ENCODE assay signal across 36 cellular contexts in the genomic region with DNA sequence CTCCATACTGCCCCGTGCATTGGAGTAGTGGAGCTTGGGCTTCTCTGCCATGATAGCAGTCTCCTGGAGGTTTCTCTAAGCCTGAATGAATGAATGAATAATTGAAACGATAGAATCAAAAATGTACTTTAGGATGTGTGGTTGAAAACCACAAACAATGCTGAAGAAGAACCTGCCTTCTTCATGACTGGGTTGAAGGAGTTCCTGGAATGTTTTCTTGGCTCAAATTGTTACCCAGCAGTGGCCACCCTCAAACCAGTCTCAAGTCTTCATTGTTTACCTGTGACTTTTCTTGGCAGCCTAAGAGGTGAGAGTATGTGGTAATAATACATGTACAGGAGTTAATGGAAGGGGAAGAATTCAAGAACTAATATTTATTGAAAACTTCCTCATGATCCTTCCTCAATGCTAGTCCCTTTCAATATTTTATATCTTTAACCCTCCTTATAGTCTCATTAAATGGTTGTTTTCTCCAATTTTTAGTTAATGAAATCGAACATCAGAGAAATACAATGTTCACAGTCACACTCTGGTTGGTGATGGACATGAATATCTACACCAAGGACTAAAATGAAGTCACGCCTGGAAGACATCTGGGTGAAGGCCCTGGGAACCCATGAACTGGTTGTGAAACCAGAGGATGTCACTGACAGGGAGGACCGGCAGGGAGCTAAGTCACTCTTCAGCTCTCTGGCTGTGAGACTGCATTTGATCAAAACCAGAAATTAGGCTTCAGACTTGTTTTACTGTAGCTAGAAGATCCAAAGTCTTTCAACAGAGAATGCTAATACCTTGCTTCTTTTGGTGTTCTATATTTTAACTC. TPM values are rescaled to one million over a fixed set of nuclear protein-coding genes. Genes with fewer than 3 reads are reported as not detected.
DNase-seq lines count a peak whose midpoint lies in the region; ATAC-seq, FAIRE-seq and TF ChIP-seq lines count a peak whose summit lies in the region.
"Had no signal": no experiment of that assay in that cellular context is flagged by ENCODE, and none has a peak within 500 bp of the region (broad histone marks: within the 10 kb centered on the region; RNA-seq: fewer than 3 reads in every experiment).

TSS of gene GSTA5 (minus strand) at position 51 of the 823 bp plus-strand sequence.

- DNase-seq in HepG2 (ENCODE audit: low spot score) (no peak), right lobe of liver (no peak), breast epithelium (ENCODE audit: low spot score in 2 of 2) (peak in 1 of 2 donors; percentile 45), kidney tubule cell (ENCODE audit: low spot score) (peak; percentile 84), DMS114 treated with DMSO at 0.1 percent for 48 hours (lab: John Stamatoyannopoulos, UW; ENCODE audit: unreplicated experiment) (no peak), NCI-H526 (lab: John Stamatoyannopoulos, UW) (no peak)
- DNase-seq in activated CD8-positive, alpha-beta memory T cell treated with anti-CD3 and anti-CD28 coated beads, Interleukin-2, amount 10 ng/mL, durations not matched to agents 7 days and 5 days, result no peak
- DNase-seq: 8988T; activated CD4-positive, alpha-beta T cell treated with anti-CD3 and anti-CD28 coated beads for 4 hours; activated CD8-positive, alpha-beta memory T cell treated with anti-CD3 and anti-CD28 coated beads for 24 hours; Caco-2; colonic mucosa; DND-41; effector CD4-positive, alpha-beta T cell; GF-D8; naive thymus-derived CD8-positive, alpha-beta T cell; NCI-H1417 treated with DMSO at 0.1 percent for 48 hours; NCI-H2081; NCI-H345; NCI-H774; RPMI8226; SJCRH30; stimulated activated naive CD4-positive, alpha-beta T cell; T1000; WERI-Rb-1 had no signal

- no peak within 1 kb of the TSS for H3K27ac ChIP-seq in HepG2 (ENCODE audit: extremely low read length, insufficient read depth, low read length)
- no peak within 1 kb of the TSS for H3K27ac ChIP-seq in right lobe of liver
- H3K27ac ChIP-seq in breast epithelium, result peak within 1 kb of the TSS; percentile 29 to 44
- H3K27ac ChIP-seq: C4-2B, cardiac muscle cell, colonic mucosa, KMS-11, SJCRH30, WERI-Rb-1 had no signal

- H3K36me3 ChIP-seq in HepG2 (replicated peaks in 1 of 2; ENCODE audit: control insufficient read depth in 1 of 2, insufficient read depth in 2 of 2, low read length in 2 of 2), result no peaks in the 10 kb centered on the region
- H3K36me3 ChIP-seq in right lobe of liver, result no peaks in the 10 kb centered on the region
- no peaks in the 10 kb centered on the region for H3K36me3 ChIP-seq in breast epithelium
- H3K36me3 ChIP-seq: cardiac muscle cell, colonic mucosa, SJCRH30, WERI-Rb-1 had no signal

- no peak within 1 kb of the TSS for H3K27ac Mint-ChIP-seq in activated CD8-positive, alpha-beta memory T cell treated with anti-CD3 and anti-CD28 coated beads, Interleukin-2, amount 10 ng/mL, durations not matched to agents 7 days and 5 days
- H3K27ac Mint-ChIP-seq: activated naive CD4-positive, alpha-beta T cell treated with anti-CD3 and anti-CD28 coated beads, Interleukin-2, amount 50 U/mL, for 72 hours had no signal

- no peak within 1 kb of the TSS for H3K4me3 ChIP-seq in HepG2 (replicated peaks in 1 of 3; ENCODE audit: insufficient read depth in 1 of 3, low read depth in 2 of 3, low read length in 3 of 3)
- no peak within 1 kb of the TSS for H3K4me3 ChIP-seq in right lobe of liver
- no peak within 1 kb of the TSS for H3K4me3 ChIP-seq in breast epithelium
- H3K4me3 ChIP-seq: cardiac muscle cell, colonic mucosa, SJCRH30 had no signal

- TF ChIP-seq POLR2A in HepG2 (IDR thresholded peaks at IDR 0.05; ENCODE audit: insufficient read depth in 1 of 2, low read depth in 2 of 2, low read length in 2 of 2), result no peak
- TF ChIP-seq POLR2A in right lobe of liver (IDR thresholded peaks at IDR 0.05), result no peak
- no peak for TF ChIP-seq POLR2A in breast epithelium (IDR thresholded peaks at IDR 0.05)

- TF ChIP-seq RAD21 in HepG2 (CRISPR knock-in tag; IDR thresholded peaks at IDR 0.05), result no peak

- TF ChIP-seq EP300 in HepG2 (IDR thresholded peaks at IDR 0.05; ENCODE audit: low read depth in 2 of 2, low read length in 2 of 2), result no peak
- TF ChIP-seq EP300 in HepG2 (CRISPR knock-in tag; IDR thresholded peaks at IDR 0.05; ENCODE audit: borderline replicate concordance), result no peak

- H3K4me1 ChIP-seq in HepG2 (ENCODE audit: insufficient read depth, low read length), result peaks cover 16% of the 10 kb centered on the region
- no peaks in the 10 kb centered on the region for H3K4me1 ChIP-seq in right lobe of liver
- H3K4me1 ChIP-seq in breast epithelium, result no peaks in the 10 kb centered on the region
- H3K4me1 ChIP-seq: Caco-2, colonic mucosa, SJCRH30 had no signal

- H3K4me1 Mint-ChIP-seq in activated CD8-positive, alpha-beta memory T cell treated with anti-CD3 and anti-CD28 coated beads, Interleukin-2, amount 10 ng/mL, durations not matched to agents 7 days and 5 days, result no peaks in the 10 kb centered on the region

- 40% methylated on average over 5 of the region's 5 CpGs for WGBS in HepG2 (ENCODE audit: low lambda C conversion rate)
- WGBS in right lobe of liver (ENCODE audit: insufficient coverage, low coverage, low lambda C conversion rate, missing lambda C conversion rate), result 78% methylated on average over 5 of the region's 5 CpGs

- H3K9me3 ChIP-seq in HepG2 (ENCODE audit: low read length) (no peaks in the 10 kb centered on the region), right lobe of liver (no peaks in the 10 kb centered on the region), breast epithelium (no peaks in the 10 kb centered on the region)
- H3K9me3 ChIP-seq: Caco-2, colonic mucosa, SJCRH30 had no signal

- no peak for FAIRE-seq in HepG2 (lab: Jason Lieb, UNC)

- no peaks in the 10 kb centered on the region for H3K79me2 ChIP-seq in HepG2 (ENCODE audit: insufficient read depth, low read length)

- no peak for TF ChIP-seq CTCF in HepG2 (CRISPR knock-in tag; IDR thresholded peaks at IDR 0.05)
- no peak for TF ChIP-seq CTCF in right lobe of liver (IDR thresholded peaks at IDR 0.05)
- TF ChIP-seq CTCF in breast epithelium (IDR thresholded peaks at IDR 0.05), result no peak

- POLR2A ChIA-PET in HepG2 (lab: Yijun Ruan, JAX), result interaction anchor here (0.6 kb wide), 1 partner anchor 192 kb away, joined by 3 read pairs; no protein-coding TSS in a partner anchor

- no peak within 1 kb of the TSS for H2AFZ ChIP-seq in HepG2 (ENCODE audit: low read length)

- CTCF ChIA-PET in HepG2 (lab: Yijun Ruan, JAX; ENCODE audit: low intra/inter-chr PET ratio, low total read pairs), result no interaction called here
- CTCF ChIA-PET in activated CD8-positive, alpha-beta memory T cell treated with anti-CD3 and anti-CD28 coated beads, Interleukin-2, amount 10 ng/mL, durations not matched to agents 7 days and 5 days (lab: Charles Lee), result no interaction called here

- peaks cover 28% of the 10 kb centered on the region for H3K27me3 Mint-ChIP-seq in activated CD8-positive, alpha-beta memory T cell treated with anti-CD3 and anti-CD28 coated beads, Interleukin-2, amount 10 ng/mL, durations not matched to agents 7 days and 5 days

- peak within 1 kb of the TSS; percentile 97 for H3K4me2 ChIP-seq in HepG2 (ENCODE audit: low read depth, low read length)
- H3K4me2 ChIP-seq: KMS-11 had no signal

- H3K27me3 ChIP-seq in HepG2 (ENCODE audit: control insufficient read depth in 1 of 2, insufficient read depth in 2 of 2, low read length in 2 of 2) (no peaks in the 10 kb centered on the region), right lobe of liver (no peaks in the 10 kb centered on the region), breast epithelium (no peaks in the 10 kb centered on the region)
- H3K27me3 ChIP-seq: cardiac muscle cell, colonic mucosa, SJCRH30 had no signal

- H3K9ac ChIP-seq in HepG2 (ENCODE audit: insufficient read depth, low read depth, low read length), result no peak within 1 kb of the TSS
- H3K9ac ChIP-seq: KMS-11 had no signal

- no TSS peak for BruUV-seq in HepG2 (replicated peaks; lab: Mats Ljungman, UMichigan)

- no peaks in the 10 kb centered on the region for H4K20me1 ChIP-seq in HepG2 (ENCODE audit: insufficient read depth, low read length)

- ATAC-seq in HepG2 (no peak), right lobe of liver (no peak), HG03521 (IDR thresholded peaks at IDR 0.05; ENCODE audit: unreplicated experiment) (no peak)
- no peak for ATAC-seq in activated CD8-positive, alpha-beta memory T cell treated with anti-CD3 and anti-CD28 coated beads, Interleukin-2, amount 10 ng/mL, durations not matched to agents 7 days and 5 days
- ATAC-seq: activated naive CD4-positive, alpha-beta T cell treated with anti-CD3 and anti-CD28 coated beads, Interleukin-2, amount 50 U/mL, for 72 hours; naive thymus-derived CD8-positive, alpha-beta T cell had no signal

- no peak within 1 kb of the TSS for H3K4me3 Mint-ChIP-seq in activated CD8-positive, alpha-beta memory T cell treated with anti-CD3 and anti-CD28 coated beads, Interleukin-2, amount 10 ng/mL, durations not matched to agents 7 days and 5 days
- H3K4me3 Mint-ChIP-seq: naive thymus-derived CD8-positive, alpha-beta T cell had no signal

- intact Hi-C loops in HepG2 (cut with micrococcal nuclease; ENCODE audit: unreplicated experiment), result no loop called here
- intact Hi-C loops in right lobe of liver (cut with DNase I), result no loop called here
- intact Hi-C loops in breast epithelium (cut with DNase I; ENCODE audit: low total_unique reads), result no loop called here

- H3K9me3 Mint-ChIP-seq in activated CD8-positive, alpha-beta memory T cell treated with anti-CD3 and anti-CD28 coated beads, Interleukin-2, amount 10 ng/mL, durations not matched to agents 7 days and 5 days (ENCODE audit: low read depth), result no peaks in the 10 kb centered on the region
- H3K9me3 Mint-ChIP-seq: activated naive CD4-positive, alpha-beta T cell treated with anti-CD3 and anti-CD28 coated beads, Interleukin-2, amount 50 U/mL, for 72 hours; naive thymus-derived CD8-positive, alpha-beta T cell had no signal

- no peaks in the 10 kb centered on the region for H3K36me3 Mint-ChIP-seq in activated CD8-positive, alpha-beta memory T cell treated with anti-CD3 and anti-CD28 coated beads, Interleukin-2, amount 10 ng/mL, durations not matched to agents 7 days and 5 days
- H3K36me3 Mint-ChIP-seq: activated naive CD4-positive, alpha-beta T cell treated with anti-CD3 and anti-CD28 coated beads, Interleukin-2, amount 50 U/mL, for 72 hours; naive thymus-derived CD8-positive, alpha-beta T cell had no signal

- in situ Hi-C loops in HepG2 (cut with HindIII; ENCODE audit: extremely low pct_ligation_motif_present, low pct_unique_long_range_greater_than_20kb), result no loop called here

RNA-seq across cellular contexts. Expression of gene GSTA5, which starts in this region (rescaled TPM):
- total RNA-seq in HepG2 (2016; rRNA removed; fragmentation: Illumina TruSeq; extraction: Trizol), result not detected in 2 replicates
- not detected in 2 replicates for total RNA-seq in HepG2 (2016; cell fraction: cytosol; rRNA removed; fragmentation: Illumina TruSeq; extraction: Trizol; ENCODE audit: low read depth)
- not detected in 2 replicates for total RNA-seq in HepG2 (2016; cell fraction: insoluble cytoplasmic fraction; rRNA removed; fragmentation: Illumina TruSeq; extraction: Trizol)
- not detected in 2 replicates for total RNA-seq in HepG2 (2016; cell fraction: membrane; rRNA removed; fragmentation: Illumina TruSeq; extraction: Trizol)
- not detected in 2 replicates for total RNA-seq in HepG2 (2016; cell fraction: nucleus; rRNA removed; fragmentation: Illumina TruSeq; extraction: Trizol)
- polyA plus RNA-seq in HepG2 (2011; rRNA removed), result not detected in 2 replicates
- not detected in 2 replicates for polyA plus RNA-seq in HepG2 (2011; cell fraction: cytosol; rRNA removed)
- polyA plus RNA-seq in HepG2 (2011; cell fraction: nucleus; rRNA removed), result not detected in 2 replicates
- polyA plus RNA-seq in HepG2 (2012), result not detected in 2 replicates
- polyA plus RNA-seq in HepG2 (2016; cell fraction: cytosol; fragmentation: Illumina TruSeq; extraction: Trizol; ENCODE audit: low read depth), result not detected in 2 replicates
- not detected in 2 replicates for polyA plus RNA-seq in HepG2 (2016; cell fraction: insoluble cytoplasmic fraction; fragmentation: Illumina TruSeq; extraction: Trizol; ENCODE audit: low read depth)
- not detected in 2 replicates for polyA plus RNA-seq in HepG2 (2016; cell fraction: membrane; fragmentation: Illumina TruSeq; extraction: Trizol; ENCODE audit: low read depth)
- not detected in 2 replicates for polyA plus RNA-seq in HepG2 (2016; cell fraction: nucleus; fragmentation: Illumina TruSeq; extraction: Trizol; ENCODE audit: insufficient read depth, low read depth)
- polyA minus RNA-seq in HepG2 (2011; rRNA and poly(A)+ RNA removed; ENCODE audit: low replicate concordance), result not detected in 2 replicates
- polyA minus RNA-seq in HepG2 (2011; cell fraction: cytosol; rRNA and poly(A)+ RNA removed), result not detected in 2 replicates
- not detected in 2 replicates for polyA minus RNA-seq in HepG2 (2011; cell fraction: nucleus; rRNA and poly(A)+ RNA removed)
- total RNA-seq in right lobe of liver, result not detected
- total RNA-seq in breast epithelium, result not detected
- not detected for total RNA-seq in activated CD8-positive, alpha-beta memory T cell treated with anti-CD3 and anti-CD28 coated beads, Interleukin-2, amount 10 ng/mL, durations not matched to agents 7 days and 5 days
- total RNA-seq: activated naive CD4-positive, alpha-beta T cell treated with anti-CD3 and anti-CD28 coated beads, Interleukin-2, amount 50 U/mL, for 72 hours; Caco-2; cardiac muscle cell; colonic mucosa; fibroblast of villous mesenchyme; HT1080; lower leg skin; mononuclear cell; naive thymus-derived CD8-positive, alpha-beta T cell; SJCRH30; skeletal muscle tissue; ureter had no signal
- polyA plus RNA-seq: cardiac muscle cell; naive thymus-derived CD8-positive, alpha-beta T cell had no signal

Comparison
In these comparisons a context has a peak if more than half of its experiments do, and no peak if none do; other contexts are left out.
1. H3K27ac ChIP-seq: peak in breast epithelium (2 of 2); none in HepG2 (single experiment) and right lobe of liver (0 of 3).